Comparison of ENCODE assay signal across 1 cellular context in genomic region chr16:58433569-58433951, GRCh38.
TF ChIP-seq lines count a peak whose summit lies in the region.

No MANE protein-coding gene starts in this region.

TF ChIP-seq in K562, 482 proteins besides CTCF, POLR2A, EP300 and RAD21 (continued from another document and continues in another):
- TF ChIP-seq, protein P1, sequence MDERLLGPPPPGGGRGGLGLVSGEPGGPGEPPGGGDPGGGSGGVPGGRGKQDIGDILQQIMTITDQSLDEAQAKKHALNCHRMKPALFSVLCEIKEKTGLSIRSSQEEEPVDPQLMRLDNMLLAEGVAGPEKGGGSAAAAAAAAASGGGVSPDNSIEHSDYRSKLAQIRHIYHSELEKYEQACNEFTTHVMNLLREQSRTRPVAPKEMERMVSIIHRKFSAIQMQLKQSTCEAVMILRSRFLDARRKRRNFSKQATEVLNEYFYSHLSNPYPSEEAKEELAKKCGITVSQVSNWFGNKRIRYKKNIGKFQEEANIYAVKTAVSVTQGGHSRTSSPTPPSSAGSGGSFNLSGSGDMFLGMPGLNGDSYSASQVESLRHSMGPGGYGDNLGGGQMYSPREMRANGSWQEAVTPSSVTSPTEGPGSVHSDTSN (CRISPR knock-in tag; IDR thresholded peaks at IDR 0.05; ENCODE audit: low read depth): no peak
- TF ChIP-seq, protein P1 (tag; conservative IDR thresholded peaks at IDR 0.05; ENCODE audit: low read depth): 0 out of 2 replicates have a peak, but pooled peaks have one; percentile 19
- TF ChIP-seq ERF (CRISPR knock-in tag; IDR thresholded peaks at IDR 0.05) (peak; percentile 75; the same call in 1 of the 2 replicates), ZNF41 (CRISPR knock-in tag; conservative IDR thresholded peaks at IDR 0.05) (peak; percentile 88), ZNF695 (CRISPR knock-in tag; IDR thresholded peaks at IDR 0.05) (no peak), RCOR1 (IDR thresholded peaks at IDR 0.05; ENCODE audit: borderline replicate concordance in 1 of 2, low read depth in 2 of 2, low read length in 2 of 2) (no peak), ELF1 (tag; IDR thresholded peaks at IDR 0.05) (no peak), ELK1 (CRISPR knock-in tag; IDR thresholded peaks at IDR 0.05) (no peak), KLF6 (CRISPR knock-in tag; IDR thresholded peaks at IDR 0.05; ENCODE audit: borderline replicate concordance) (peak; percentile 79; the same call in 1 of the 2 replicates), HSF4 (CRISPR knock-in tag; IDR thresholded peaks at IDR 0.05; ENCODE audit: borderline replicate concordance) (peak; percentile 61; the same call in 1 of the 2 replicates), ZNF766 (CRISPR knock-in tag; conservative IDR thresholded peaks at IDR 0.05) (peak; percentile 96), ZNF449 (CRISPR knock-in tag; IDR thresholded peaks at IDR 0.05) (peak; percentile 83; the same call in 1 of the 2 replicates), CREB3 (tag; conservative IDR thresholded peaks at IDR 0.05; ENCODE audit: low read depth) (peak; percentile 97), SPI1 (IDR thresholded peaks at IDR 0.05; ENCODE audit: borderline replicate concordance, low read depth, low read length) (no peak), ZNF592 (IDR thresholded peaks at IDR 0.05) (peak; percentile 93), ZNF76 (CRISPR knock-in tag; IDR thresholded peaks at IDR 0.05; ENCODE audit: borderline replicate concordance) (peak; percentile 89; the same call in 1 of the 2 replicates), DDX20 (tag; IDR thresholded peaks at IDR 0.05; ENCODE audit: low read depth) (peak; percentile 89), CC2D1A (IDR thresholded peaks at IDR 0.05) (no peak), ZNF639 (CRISPR knock-in tag; conservative IDR thresholded peaks at IDR 0.05 in 1 of 2, IDR thresholded peaks at IDR 0.05 in 1 of 2) (peak in 1 of 2 experiments; percentile 92; a peak in 2 of 4 replicates), SMAD3 (CRISPR knock-in tag; conservative IDR thresholded peaks at IDR 0.05) (peak; percentile 93), ZBTB11 (CRISPR knock-in tag; IDR thresholded peaks at IDR 0.05) (peak in 1 of 3 experiments; percentile 64; a peak in 1 of 6 replicates), PTRF (tag; IDR thresholded peaks at IDR 0.05) (peak; percentile 89), E2F3 (CRISPR knock-in tag; IDR thresholded peaks at IDR 0.05) (0 out of 2 replicates have a peak, but pooled peaks have one; percentile 55), ZNF583 (CRISPR knock-in tag; IDR thresholded peaks at IDR 0.05) (peak; percentile 90; the same call in 1 of the 2 replicates)
- TF ChIP-seq, protein P2, sequence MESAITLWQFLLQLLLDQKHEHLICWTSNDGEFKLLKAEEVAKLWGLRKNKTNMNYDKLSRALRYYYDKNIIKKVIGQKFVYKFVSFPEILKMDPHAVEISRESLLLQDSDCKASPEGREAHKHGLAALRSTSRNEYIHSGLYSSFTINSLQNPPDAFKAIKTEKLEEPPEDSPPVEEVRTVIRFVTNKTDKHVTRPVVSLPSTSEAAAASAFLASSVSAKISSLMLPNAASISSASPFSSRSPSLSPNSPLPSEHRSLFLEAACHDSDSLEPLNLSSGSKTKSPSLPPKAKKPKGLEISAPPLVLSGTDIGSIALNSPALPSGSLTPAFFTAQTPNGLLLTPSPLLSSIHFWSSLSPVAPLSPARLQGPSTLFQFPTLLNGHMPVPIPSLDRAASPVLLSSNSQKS (CRISPR knock-in tag; IDR thresholded peaks at IDR 0.05): no peak
- TF ChIP-seq, protein P3, sequence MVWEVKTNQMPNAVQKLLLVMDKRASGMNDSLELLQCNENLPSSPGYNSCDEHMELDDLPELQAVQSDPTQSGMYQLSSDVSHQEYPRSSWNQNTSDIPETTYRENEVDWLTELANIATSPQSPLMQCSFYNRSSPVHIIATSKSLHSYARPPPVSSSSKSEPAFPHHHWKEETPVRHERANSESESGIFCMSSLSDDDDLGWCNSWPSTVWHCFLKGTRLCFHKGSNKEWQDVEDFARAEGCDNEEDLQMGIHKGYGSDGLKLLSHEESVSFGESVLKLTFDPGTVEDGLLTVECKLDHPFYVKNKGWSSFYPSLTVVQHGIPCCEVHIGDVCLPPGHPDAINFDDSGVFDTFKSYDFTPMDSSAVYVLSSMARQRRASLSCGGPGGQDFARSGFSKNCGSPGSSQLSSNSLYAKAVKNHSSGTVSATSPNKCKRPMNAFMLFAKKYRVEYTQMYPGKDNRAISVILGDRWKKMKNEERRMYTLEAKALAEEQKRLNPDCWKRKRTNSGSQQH (CRISPR knock-in tag; IDR thresholded peaks at IDR 0.05): peak; percentile 63; the same call in 1 of the 2 replicates
- TF ChIP-seq, protein P4, sequence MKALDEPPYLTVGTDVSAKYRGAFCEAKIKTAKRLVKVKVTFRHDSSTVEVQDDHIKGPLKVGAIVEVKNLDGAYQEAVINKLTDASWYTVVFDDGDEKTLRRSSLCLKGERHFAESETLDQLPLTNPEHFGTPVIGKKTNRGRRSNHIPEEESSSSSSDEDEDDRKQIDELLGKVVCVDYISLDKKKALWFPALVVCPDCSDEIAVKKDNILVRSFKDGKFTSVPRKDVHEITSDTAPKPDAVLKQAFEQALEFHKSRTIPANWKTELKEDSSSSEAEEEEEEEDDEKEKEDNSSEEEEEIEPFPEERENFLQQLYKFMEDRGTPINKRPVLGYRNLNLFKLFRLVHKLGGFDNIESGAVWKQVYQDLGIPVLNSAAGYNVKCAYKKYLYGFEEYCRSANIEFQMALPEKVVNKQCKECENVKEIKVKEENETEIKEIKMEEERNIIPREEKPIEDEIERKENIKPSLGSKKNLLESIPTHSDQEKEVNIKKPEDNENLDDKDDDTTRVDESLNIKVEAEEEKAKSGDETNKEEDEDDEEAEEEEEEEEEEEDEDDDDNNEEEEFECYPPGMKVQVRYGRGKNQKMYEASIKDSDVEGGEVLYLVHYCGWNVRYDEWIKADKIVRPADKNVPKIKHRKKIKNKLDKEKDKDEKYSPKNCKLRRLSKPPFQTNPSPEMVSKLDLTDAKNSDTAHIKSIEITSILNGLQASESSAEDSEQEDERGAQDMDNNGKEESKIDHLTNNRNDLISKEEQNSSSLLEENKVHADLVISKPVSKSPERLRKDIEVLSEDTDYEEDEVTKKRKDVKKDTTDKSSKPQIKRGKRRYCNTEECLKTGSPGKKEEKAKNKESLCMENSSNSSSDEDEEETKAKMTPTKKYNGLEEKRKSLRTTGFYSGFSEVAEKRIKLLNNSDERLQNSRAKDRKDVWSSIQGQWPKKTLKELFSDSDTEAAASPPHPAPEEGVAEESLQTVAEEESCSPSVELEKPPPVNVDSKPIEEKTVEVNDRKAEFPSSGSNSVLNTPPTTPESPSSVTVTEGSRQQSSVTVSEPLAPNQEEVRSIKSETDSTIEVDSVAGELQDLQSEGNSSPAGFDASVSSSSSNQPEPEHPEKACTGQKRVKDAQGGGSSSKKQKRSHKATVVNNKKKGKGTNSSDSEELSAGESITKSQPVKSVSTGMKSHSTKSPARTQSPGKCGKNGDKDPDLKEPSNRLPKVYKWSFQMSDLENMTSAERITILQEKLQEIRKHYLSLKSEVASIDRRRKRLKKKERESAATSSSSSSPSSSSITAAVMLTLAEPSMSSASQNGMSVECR (CRISPR knock-in tag; IDR thresholded peaks at IDR 0.05): 0 out of 2 replicates have a peak, but pooled peaks have one; percentile 20
- TF ChIP-seq, protein P5, sequence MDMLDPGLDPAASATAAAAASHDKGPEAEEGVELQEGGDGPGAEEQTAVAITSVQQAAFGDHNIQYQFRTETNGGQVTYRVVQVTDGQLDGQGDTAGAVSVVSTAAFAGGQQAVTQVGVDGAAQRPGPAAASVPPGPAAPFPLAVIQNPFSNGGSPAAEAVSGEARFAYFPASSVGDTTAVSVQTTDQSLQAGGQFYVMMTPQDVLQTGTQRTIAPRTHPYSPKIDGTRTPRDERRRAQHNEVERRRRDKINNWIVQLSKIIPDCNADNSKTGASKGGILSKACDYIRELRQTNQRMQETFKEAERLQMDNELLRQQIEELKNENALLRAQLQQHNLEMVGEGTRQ (CRISPR knock-in tag; IDR thresholded peaks at IDR 0.05): no peak
